Comparison of ENCODE assay signal across 11 cellular contexts in the genomic region with DNA sequence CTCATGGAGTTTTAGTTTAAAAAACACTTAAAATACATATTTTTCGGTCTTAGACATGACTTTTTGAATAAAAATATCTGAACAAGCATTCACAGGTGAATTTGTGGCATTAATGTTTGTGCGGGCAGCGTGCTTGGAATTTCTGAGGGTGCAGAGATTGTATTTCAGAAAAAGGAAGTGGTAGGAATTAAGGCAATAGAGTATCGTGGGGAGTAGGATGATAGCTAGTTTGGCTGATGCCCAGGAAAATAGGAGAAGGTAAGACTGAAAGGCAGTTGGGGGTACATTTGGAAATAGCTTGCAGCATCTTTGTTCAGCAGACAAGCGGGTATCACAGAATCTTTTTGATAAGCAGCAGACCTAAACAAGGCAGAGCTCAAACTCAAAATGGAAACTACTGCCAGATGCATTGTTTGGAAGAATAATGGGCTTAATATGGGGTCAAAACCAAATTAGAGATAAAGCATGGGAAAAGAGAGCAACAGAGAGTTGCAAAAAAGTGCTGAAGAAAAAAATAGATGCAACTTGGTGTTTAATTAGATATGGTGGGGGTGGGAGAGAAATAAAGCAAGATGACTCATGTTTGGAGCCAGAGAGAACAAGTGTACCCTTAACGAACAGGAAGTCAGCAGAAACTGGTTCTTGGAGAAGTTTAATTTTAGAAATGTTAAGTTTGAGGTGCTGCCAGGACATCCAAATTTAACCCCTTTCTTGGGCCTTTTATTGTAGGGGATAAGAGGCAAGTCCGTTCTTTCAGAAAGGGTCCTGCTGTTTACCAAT.
DNase-seq lines count a peak whose midpoint lies in the region; ATAC-seq, FAIRE-seq and TF ChIP-seq lines count a peak whose summit lies in the region.
"Had no signal": no experiment of that assay in that cellular context is flagged by ENCODE, and none has a peak within 500 bp of the region (broad histone marks: within the 10 kb centered on the region; RNA-seq: fewer than 3 reads in every experiment).

No MANE protein-coding gene starts in this region.

- intact Hi-C loops in right lobe of liver (cut with DNase I) (no loop called here), HepG2 (cut with micrococcal nuclease; ENCODE audit: unreplicated experiment) (no loop called here), left lung (cut with DNase I) (no loop called here), mucosa of descending colon (cut with DNase I, micrococcal nuclease) (no loop called here)

- WGBS in right lobe of liver (ENCODE audit: insufficient coverage, low coverage, low lambda C conversion rate, missing lambda C conversion rate) = 60% methylated on average over 7 of the region's 7 CpGs
- 24% methylated on average over 7 of the region's 7 CpGs for WGBS in HepG2 (ENCODE audit: low lambda C conversion rate)

- H3K4me1 Mint-ChIP-seq in astrocyte (ENCODE audit: low read depth, unreplicated experiment) = peaks cover 1% of the 10 kb centered on the region
- H3K4me1 Mint-ChIP-seq: B cell had no signal

- no peak for TF ChIP-seq RAD21 in HepG2 (CRISPR knock-in tag; IDR thresholded peaks at IDR 0.05)

- H3K27me3 ChIP-seq in right lobe of liver (no peaks in the 10 kb centered on the region), HepG2 (ENCODE audit: control insufficient read depth in 1 of 2, insufficient read depth in 2 of 2, low read length in 2 of 2) (no peaks in the 10 kb centered on the region), astrocyte (ENCODE audit: insufficient read depth, low read length) (no peaks in the 10 kb centered on the region), left lung (no peaks in the 10 kb centered on the region)

- H3K36me3 Mint-ChIP-seq in astrocyte (ENCODE audit: low read depth, unreplicated experiment) = no peaks in the 10 kb centered on the region

- no peaks in the 10 kb centered on the region for H3K79me2 ChIP-seq in HepG2 (ENCODE audit: insufficient read depth, low read length)
- no peaks in the 10 kb centered on the region for H3K79me2 ChIP-seq in astrocyte (ENCODE audit: insufficient read depth, low read length)

- H3K4me1 ChIP-seq in right lobe of liver = no peaks in the 10 kb centered on the region
- no peaks in the 10 kb centered on the region for H3K4me1 ChIP-seq in HepG2 (ENCODE audit: insufficient read depth, low read length)
- no peaks in the 10 kb centered on the region for H3K4me1 ChIP-seq in astrocyte (ENCODE audit: insufficient read depth, low read length)
- peaks cover 0 to 4% of the 10 kb centered on the region in 2 donors for H3K4me1 ChIP-seq in left lung
- no peaks in the 10 kb centered on the region for H3K4me1 ChIP-seq in mucosa of descending colon (ENCODE audit: low read depth)

- no peak overlapping the region for H2AFZ ChIP-seq in HepG2 (ENCODE audit: low read length)
- peak overlapping the region; percentile 12 for H2AFZ ChIP-seq in astrocyte (ENCODE audit: low read depth, low read length)

- H3K36me3 ChIP-seq in right lobe of liver (no peaks in the 10 kb centered on the region), HepG2 (replicated peaks in 1 of 2; ENCODE audit: control insufficient read depth in 1 of 2, insufficient read depth in 2 of 2, low read length in 2 of 2) (no peaks in the 10 kb centered on the region), astrocyte (ENCODE audit: insufficient read depth, low read length) (no peaks in the 10 kb centered on the region), left lung (no peaks in the 10 kb centered on the region), mucosa of descending colon (ENCODE audit: low read depth) (no peaks in the 10 kb centered on the region)

- POLR2A ChIA-PET in HepG2 (lab: Yijun Ruan, JAX) = no interaction called here

- CTCF ChIA-PET in HepG2 (lab: Yijun Ruan, JAX; ENCODE audit: low intra/inter-chr PET ratio, low total read pairs) = no interaction called here

- no peak for TF ChIP-seq POLR2A in right lobe of liver (IDR thresholded peaks at IDR 0.05)
- TF ChIP-seq POLR2A in HepG2 (IDR thresholded peaks at IDR 0.05; ENCODE audit: insufficient read depth in 1 of 2, low read depth in 2 of 2, low read length in 2 of 2) = no peak

- FAIRE-seq in HepG2 (lab: Jason Lieb, UNC) = no peak
- no peak for FAIRE-seq in astrocyte (lab: Jason Lieb, UNC)
- FAIRE-seq in urothelium cell line (lab: Jason Lieb, UNC) = no peak

- H3K9me3 Mint-ChIP-seq in astrocyte (ENCODE audit: unreplicated experiment) = no peaks in the 10 kb centered on the region

- no peaks in the 10 kb centered on the region for H4K20me1 ChIP-seq in HepG2 (ENCODE audit: insufficient read depth, low read length)
- no peaks in the 10 kb centered on the region for H4K20me1 ChIP-seq in astrocyte (ENCODE audit: insufficient read depth, low read length)

- no TSS peak for BruUV-seq in HepG2 (replicated peaks; lab: Mats Ljungman, UMichigan)

- H3K27ac Mint-ChIP-seq in astrocyte (ENCODE audit: unreplicated experiment) = no peak overlapping the region
- H3K27ac Mint-ChIP-seq: B cell had no signal

- DNase-seq in right lobe of liver = no peak
- DNase-seq in HepG2 (ENCODE audit: low spot score) = no peak
- DNase-seq in astrocyte (ENCODE audit: low read depth) = peak; percentile 8
- no peak for DNase-seq in left lung
- DNase-seq in urothelium cell line (ENCODE audit: low spot score) = peak; percentile 36
- DNase-seq in mucosa of descending colon = no peak
- no peak for DNase-seq in G401 (ENCODE audit: low spot score)
- DNase-seq: NCI-H748 treated with DMSO at 0.1 percent for 48 hours had no signal

- TF ChIP-seq CTCF in right lobe of liver (IDR thresholded peaks at IDR 0.05) (no peak), HepG2 (CRISPR knock-in tag; IDR thresholded peaks at IDR 0.05) (no peak), astrocyte (IDR thresholded peaks at IDR 0.05; ENCODE audit: insufficient read depth, low read depth, low read length) (no peak), left lung (IDR thresholded peaks at IDR 0.05) (no peak), mucosa of descending colon (IDR thresholded peaks at IDR 0.05) (no peak)

- H3K4me2 ChIP-seq in HepG2 (ENCODE audit: low read depth, low read length) (no peak overlapping the region), astrocyte (ENCODE audit: low read length) (no peak overlapping the region)
- H3K4me2 ChIP-seq: KMS-11 had no signal

- no peaks in the 10 kb centered on the region for H3K9me3 ChIP-seq in right lobe of liver
- no peaks in the 10 kb centered on the region for H3K9me3 ChIP-seq in HepG2 (ENCODE audit: low read length)
- H3K9me3 ChIP-seq in astrocyte (ENCODE audit: insufficient read depth, low read depth, low read length) = no peaks in the 10 kb centered on the region
- H3K9me3 ChIP-seq in left lung = no peaks in the 10 kb centered on the region
- H3K9me3 ChIP-seq in mucosa of descending colon = no peaks in the 10 kb centered on the region

- no peaks in the 10 kb centered on the region for H3K27me3 Mint-ChIP-seq in astrocyte (ENCODE audit: low read depth, unreplicated experiment)

- no peak overlapping the region for H3K4me3 Mint-ChIP-seq in astrocyte (ENCODE audit: unreplicated experiment)
- H3K4me3 Mint-ChIP-seq: B cell had no signal

- H3K9ac ChIP-seq in HepG2 (ENCODE audit: insufficient read depth, low read depth, low read length) = no peak overlapping the region
- H3K9ac ChIP-seq in astrocyte (ENCODE audit: low read length) = no peak overlapping the region
- H3K9ac ChIP-seq: KMS-11 had no signal

- ATAC-seq in right lobe of liver = peak; percentile 48 to 57 (median 54)
- no peak for ATAC-seq in HepG2
- peak; percentile 82 for ATAC-seq in left lung
- no peak for ATAC-seq in HG03159 (IDR thresholded peaks at IDR 0.05; ENCODE audit: unreplicated experiment)
- no peak for ATAC-seq in mucosa of descending colon

- in situ Hi-C loops in HepG2 (cut with HindIII; ENCODE audit: extremely low pct_ligation_motif_present, low pct_unique_long_range_greater_than_20kb) = no loop called here
- in situ Hi-C loops in G401 (cut with HindIII; ENCODE audit: low sequenced_read_pairs) = no loop called here

- no peak overlapping the region for H3K27ac ChIP-seq in right lobe of liver
- H3K27ac ChIP-seq in HepG2 (ENCODE audit: extremely low read length, insufficient read depth, low read length) = no peak overlapping the region
- H3K27ac ChIP-seq in astrocyte (ENCODE audit: low read depth, low read length) = no peak overlapping the region
- H3K27ac ChIP-seq in left lung = peak overlapping the region; percentile 53 to 84
- H3K27ac ChIP-seq: KMS-11 had no signal

- no peak overlapping the region for H3K4me3 ChIP-seq in right lobe of liver
- H3K4me3 ChIP-seq in HepG2 (replicated peaks in 1 of 3; ENCODE audit: insufficient read depth in 1 of 3, low read depth in 2 of 3, low read length in 3 of 3) = no peak overlapping the region
- no peak overlapping the region for H3K4me3 ChIP-seq in astrocyte (ENCODE audit: insufficient read depth, low read depth, low read length)
- H3K4me3 ChIP-seq in left lung = no peak overlapping the region
- no peak overlapping the region for H3K4me3 ChIP-seq in mucosa of descending colon

- no peak for TF ChIP-seq EP300 in HepG2 (IDR thresholded peaks at IDR 0.05; ENCODE audit: low read depth in 2 of 2, low read length in 2 of 2)
- no peak for TF ChIP-seq EP300 in HepG2 (CRISPR knock-in tag; IDR thresholded peaks at IDR 0.05; ENCODE audit: borderline replicate concordance)

TF ChIP-seq in HepG2, 621 proteins besides CTCF, POLR2A, EP300 and RAD21 (continues in another document):
- no peak for TF ChIP-seq ZNF17 (CRISPR knock-in tag; IDR thresholded peaks at IDR 0.05)
- TF ChIP-seq ZNF562 (CRISPR knock-in tag; IDR thresholded peaks at IDR 0.05; ENCODE audit: borderline replicate concordance) = no peak
- no peak for TF ChIP-seq ZNF207 (IDR thresholded peaks at IDR 0.05; ENCODE audit: borderline replicate concordance)
- TF ChIP-seq MED8 (CRISPR knock-in tag; IDR thresholded peaks at IDR 0.05; ENCODE audit: insufficient replicate concordance) = no peak

Comparison
In these comparisons a context has a peak if more than half of its experiments do, and no peak if none do; other contexts are left out.
1. ATAC-seq: peak in right lobe of liver (4 of 4) and left lung (single experiment); none in HepG2 (single experiment), HG03159 (single experiment) and mucosa of descending colon (single experiment).
2. DNase-seq: peak in astrocyte (single experiment) and urothelium cell line (single experiment); none in right lobe of liver (0 of 3), HepG2 (single experiment), left lung (0 of 2), mucosa of descending colon (0 of 3) and G401 (single experiment).
3. H3K27ac ChIP-seq: peak in left lung (2 of 2); none in right lobe of liver (0 of 3), HepG2 (single experiment) and astrocyte (single experiment).